24 cellular contexts compared by ENCODE assay signal in genomic region chr6:13165518-13166186, GRCh38.
DNase-seq lines count a peak whose midpoint lies in the region; ATAC-seq, FAIRE-seq and TF ChIP-seq lines count a peak whose summit lies in the region.
"Had no signal": no experiment of that assay in that cellular context is flagged by ENCODE, and none has a peak within 500 bp of the region (broad histone marks: within the 10 kb centered on the region; RNA-seq: fewer than 3 reads in every experiment).

No MANE protein-coding gene starts in this region.

- intact Hi-C loops in HepG2 (cut with micrococcal nuclease; ENCODE audit: unreplicated experiment): no loop called here
- intact Hi-C loops in right lobe of liver (cut with DNase I): no loop called here

- no peak for TF ChIP-seq CTCF in HepG2 (CRISPR knock-in tag; IDR thresholded peaks at IDR 0.05)
- TF ChIP-seq CTCF in right lobe of liver (IDR thresholded peaks at IDR 0.05): no peak
- no peak for TF ChIP-seq CTCF in WI38 (IDR thresholded peaks at IDR 0.05; ENCODE audit: low read depth, low read length)

- H3K27me3 ChIP-seq in HepG2 (ENCODE audit: control insufficient read depth in 1 of 2, insufficient read depth in 2 of 2, low read length in 2 of 2) (peaks cover 0 to 29% of the 10 kb centered on the region in 2 experiments; a peak in 4 of 5 replicates), right lobe of liver (no peaks in the 10 kb centered on the region)
- H3K27me3 ChIP-seq: Peyer's patch, stomach, thyroid gland, vagina had no signal

- no peak for FAIRE-seq in HepG2 (lab: Jason Lieb, UNC)
- FAIRE-seq: A204.1, endothelial cell of umbilical vein, G401.6, H54 had no signal

- WGBS in HepG2 (ENCODE audit: low lambda C conversion rate): 29% methylated on average over 10 of the region's 10 CpGs
- WGBS in right lobe of liver (ENCODE audit: insufficient coverage, low coverage, low lambda C conversion rate, missing lambda C conversion rate): 74% methylated on average over 10 of the region's 10 CpGs

- POLR2A ChIA-PET in HepG2 (lab: Yijun Ruan, JAX): no interaction called here

- no peaks in the 10 kb centered on the region for H4K20me1 ChIP-seq in HepG2 (ENCODE audit: insufficient read depth, low read length)

- H3K4me3 ChIP-seq in HepG2 (replicated peaks in 1 of 3; ENCODE audit: insufficient read depth in 1 of 3, low read depth in 2 of 3, low read length in 3 of 3) (no peak overlapping the region), right lobe of liver (no peak overlapping the region), WI38 (ENCODE audit: low read depth, low read length) (peak overlapping the region; percentile 42)
- H3K4me3 ChIP-seq: thyroid gland, vagina had no signal

- H3K79me2 ChIP-seq in HepG2 (ENCODE audit: insufficient read depth, low read length): no peaks in the 10 kb centered on the region

- H2AFZ ChIP-seq in HepG2 (ENCODE audit: low read length): no peak overlapping the region

- TF ChIP-seq EP300 in HepG2 (IDR thresholded peaks at IDR 0.05; ENCODE audit: low read depth in 2 of 2, low read length in 2 of 2) (no peak), HepG2 (CRISPR knock-in tag; IDR thresholded peaks at IDR 0.05; ENCODE audit: borderline replicate concordance) (no peak)

- H3K27ac ChIP-seq in HepG2 (ENCODE audit: extremely low read length, insufficient read depth, low read length) (no peak overlapping the region), right lobe of liver (no peak overlapping the region)
- H3K27ac ChIP-seq: Peyer's patch, stomach, thyroid gland, vagina had no signal

- CTCF ChIA-PET in HepG2 (lab: Yijun Ruan, JAX; ENCODE audit: low intra/inter-chr PET ratio, low total read pairs): no interaction called here

- in situ Hi-C loops in HepG2 (cut with HindIII; ENCODE audit: extremely low pct_ligation_motif_present, low pct_unique_long_range_greater_than_20kb): no loop called here

- H3K9ac ChIP-seq in HepG2 (ENCODE audit: insufficient read depth, low read depth, low read length): no peak overlapping the region

- TF ChIP-seq RAD21 in HepG2 (CRISPR knock-in tag; IDR thresholded peaks at IDR 0.05): no peak

- DNase-seq in HepG2 (ENCODE audit: low spot score): no peak
- DNase-seq in right lobe of liver: no peak
- peak; percentile 84 for DNase-seq in left kidney (ENCODE audit: low read depth, low spot score)
- no peak for DNase-seq in midbrain (lab: John Stamatoyannopoulos, UW)
- DNase-seq in activated T-cell treated with anti-CD3 and anti-CD28 coated beads, Interleukin-2, amount 50 U/mL, for 48 hours: no peak
- DNase-seq: activated CD4-positive, alpha-beta T cell treated with anti-CD3 and anti-CD28 coated beads, Interleukin-2, amount 50 U/mL, for 48 hours; activated naive CD4-positive, alpha-beta T cell treated with anti-CD3 and anti-CD28 coated beads, Interleukin-2, amount 10 ng/mL, durations not matched to agents 7 days and 5 days; kidney glomerular epithelial cell; NCI-H146; NCI-H510A; Peyer's patch; SIG-M5; stomach; T-cell; thyroid gland had no signal

- H3K4me1 ChIP-seq in HepG2 (ENCODE audit: insufficient read depth, low read length) (no peaks in the 10 kb centered on the region), right lobe of liver (no peaks in the 10 kb centered on the region)
- H3K4me1 ChIP-seq: thyroid gland, vagina had no signal

- no TSS peak for BruUV-seq in HepG2 (replicated peaks; lab: Mats Ljungman, UMichigan)

- H3K36me3 ChIP-seq in HepG2 (replicated peaks in 1 of 2; ENCODE audit: control insufficient read depth in 1 of 2, insufficient read depth in 2 of 2, low read length in 2 of 2) (no peaks in the 10 kb centered on the region), right lobe of liver (no peaks in the 10 kb centered on the region)
- H3K36me3 ChIP-seq: Peyer's patch, stomach, thyroid gland, vagina had no signal

- ATAC-seq in HepG2: no peak; the same call in 2 of the 3 replicates
- no peak for ATAC-seq in right lobe of liver
- no peak for ATAC-seq in HG03095 (IDR thresholded peaks at IDR 0.05; ENCODE audit: unreplicated experiment)
- ATAC-seq in GM21381 (IDR thresholded peaks at IDR 0.05; ENCODE audit: unreplicated experiment): no peak
- ATAC-seq: activated CD4-positive, CD25-positive, alpha-beta regulatory T cell treated with anti-CD3 and anti-CD28 coated beads, Interleukin-2, amount 50 U/mL, for 24 hours; T-cell had no signal

- no peaks in the 10 kb centered on the region for H3K9me3 ChIP-seq in HepG2 (ENCODE audit: low read length)
- no peaks in the 10 kb centered on the region for H3K9me3 ChIP-seq in right lobe of liver
- H3K9me3 ChIP-seq: Peyer's patch, stomach, thyroid gland, vagina had no signal

- TF ChIP-seq POLR2A in HepG2 (IDR thresholded peaks at IDR 0.05; ENCODE audit: insufficient read depth in 1 of 2, low read depth in 2 of 2, low read length in 2 of 2) (no peak), right lobe of liver (IDR thresholded peaks at IDR 0.05) (no peak)

- peak overlapping the region; percentile 30; the same call in 1 of the 2 replicates for H3K4me2 ChIP-seq in HepG2 (ENCODE audit: low read depth, low read length)

TF ChIP-seq in HepG2, 621 proteins besides CTCF, POLR2A, EP300 and RAD21:
- TF ChIP-seq ZFP36 (IDR thresholded peaks at IDR 0.05; ENCODE audit: borderline replicate concordance, low read depth, low read length, partially characterized antibody) (peak; percentile 30), ZNF12 (CRISPR knock-in tag; IDR thresholded peaks at IDR 0.05) (no peak)
